ENCODE assay signal across 31 cellular contexts in genomic region chr3:114770874-114771273, GRCh38.
A peak's percentile ranks its signal among the peaks of the same experiment; 100 is the strongest.
DNase-seq lines count a peak whose midpoint lies in the region; ATAC-seq, FAIRE-seq and TF ChIP-seq lines count a peak whose summit lies in the region.
"Had no signal": no experiment of that assay in that cellular context is flagged by ENCODE, and none has a peak within 500 bp of the region (broad histone marks: within the 10 kb centered on the region; RNA-seq: fewer than 3 reads in every experiment).

No MANE protein-coding gene starts in this region.

- 98% methylated on average over 2 of the region's 2 CpGs for WGBS in pancreas, 2 donors

- ATAC-seq in HCT116 (no peak), pancreas (no peak)
- ATAC-seq: gastrocnemius medialis; natural killer cell; Right ventricle myocardium inferior; stimulated activated naive B cell treated with anti-CD40 and anti-IgM and Interleukin-4, amounts not matched to agents 10 μg/mL and 1 μg/mL and 100 μg/mL, for 72 hours had no signal

- intact Hi-C loops in HCT116 (cut with micrococcal nuclease) (no loop called here), pancreas (cut with DNase I) (no loop called here)

- H3K79me2 ChIP-seq in HCT116 (ENCODE audit: insufficient read depth, low read length), result no peaks in the 10 kb centered on the region

- RAD21 ChIA-PET in HCT116 (lab: Charles Lee; ENCODE audit: low non-redundant PET in 1 of 2, low total read pairs in 2 of 2, uncharacterized antibody in 2 of 2, unreplicated experiment in 2 of 2), result no interaction called here

- H3K27me3 ChIP-seq in AG04450 (ENCODE audit: control insufficient read depth, insufficient read depth, low read length) (no peaks in the 10 kb centered on the region), HCT116 (ENCODE audit: insufficient read depth, low read length) (no peaks in the 10 kb centered on the region), pancreas (no peaks in the 10 kb centered on the region)
- H3K27me3 ChIP-seq: dorsolateral prefrontal cortex, gastrocnemius medialis, spleen had no signal

- CTCF ChIA-PET in AG04450 (lab: Charles Lee), result no interaction called here
- CTCF ChIA-PET in HCT116 (lab: Charles Lee), result no interaction called here

- peak overlapping the region; percentile 33 for H2AFZ ChIP-seq in HCT116 (ENCODE audit: low read depth, low read length, poor library complexity, severe bottlenecking)

- no peak for FAIRE-seq in pancreas (lab: Jason Lieb, UNC)
- FAIRE-seq: endothelial cell of umbilical vein, urothelium cell line had no signal

- H3K27ac ChIP-seq in AG04450 (ENCODE audit: low read depth, low read length) (no peak overlapping the region), HCT116 (ENCODE audit: low read depth, low read length) (no peak overlapping the region), pancreas (no peak overlapping the region)
- H3K27ac ChIP-seq: dorsolateral prefrontal cortex, gastrocnemius medialis, left ventricle myocardium inferior, spleen, VCaP had no signal

- H3K4me1 ChIP-seq in HCT116 (ENCODE audit: control insufficient read depth in 1 of 2, insufficient read depth in 2 of 2, low read length in 2 of 2) (peaks cover 16 to 17% of the 10 kb centered on the region in 2 experiments), pancreas (peaks cover 0 to 4% (median 0%) of the 10 kb centered on the region in 3 donors)
- H3K4me1 ChIP-seq: spleen had no signal

- DNase-seq in AG04450 (ENCODE audit: low read depth, low spot score) (peak; percentile 13), HCT116 (ENCODE audit: low read depth, low spot score) (no peak), astrocyte of the spinal cord (ENCODE audit: low read depth, low spot score) (peak; percentile 18), fibroblast of peridontal ligament (ENCODE audit: extremely low read depth) (peak; percentile 73), pancreas (no peak), ureter (ENCODE audit: low spot score) (no peak)
- no peak for DNase-seq in stimulated activated CD4-positive, alpha-beta T cell treated with anti-CD3 and anti-CD28 coated beads, Interleukin-15, amount 100 ng/mL, for 24 hours
- no peak for DNase-seq in activated CD8-positive, alpha-beta memory T cell treated with anti-CD3 and anti-CD28 coated beads, Interleukin-2, amount 50 U/mL, for 48 hours
- DNase-seq: activated CD4-positive, alpha-beta T cell treated with anti-CD3 and anti-CD28 coated beads, Interleukin-2, amount 10 ng/mL, durations not matched to agents 24 days and 14 days; activated naive CD4-positive, alpha-beta T cell treated with anti-CD3 and anti-CD28 coated beads, Interleukin-2, amount 10 ng/mL, durations not matched to agents 7 days and 5 days; CD4-positive, alpha-beta memory T cell; central memory CD4-positive, alpha-beta T cell; dorsolateral prefrontal cortex; gastrocnemius medialis; hypothalamus; KBM-7; left ventricle myocardium inferior; midbrain; natural killer cell; NCI-H1092 treated with DMSO at 0.1 percent for 48 hours; NCI-H1930; NCI-H345; NCI-H774; retina; spleen; stimulated activated CD4-positive, alpha-beta T cell treated with anti-CD3 and anti-CD28 coated beads, Interleukin-4, amount 100 ng/mL, for 1 hour; stimulated activated naive B cell treated with anti-CD40 and anti-IgM and Interleukin-4, amounts not matched to agents 10 μg/mL and 1 μg/mL and 100 μg/mL, for 72 hours had no signal

- POLR2A ChIA-PET in AG04450 (lab: Yijun Ruan, JAX) (no interaction called here), HCT116 (lab: Charles Lee) (no interaction called here)

- no peak for TF ChIP-seq CTCF in AG04450 (IDR thresholded peaks at IDR 0.05; ENCODE audit: low read depth, low read length)
- TF ChIP-seq CTCF in HCT116 (IDR thresholded peaks at IDR 0.05 in 2 of 3, conservative IDR thresholded peaks at IDR 0.05 in 1 of 3; ENCODE audit: borderline replicate concordance in 1 of 3, insufficient read depth in 1 of 3, low read depth in 2 of 3, low read length in 2 of 3), result no peak
- TF ChIP-seq CTCF in astrocyte of the spinal cord (IDR thresholded peaks at IDR 0.05; ENCODE audit: low read depth, low read length), result no peak
- no peak for TF ChIP-seq CTCF in pancreas (IDR thresholded peaks at IDR 0.05)

- H4K20me1 ChIP-seq in HCT116 (ENCODE audit: insufficient read depth), result no peaks in the 10 kb centered on the region

- H3K4me3 ChIP-seq in AG04450 (ENCODE audit: low read depth, low read length) (no peak overlapping the region), HCT116 (replicated peaks in 1 of 2; ENCODE audit: low read depth in 1 of 2, low read length in 2 of 2) (no peak overlapping the region), astrocyte of the spinal cord (ENCODE audit: low read depth, low read length) (no peak overlapping the region), pancreas (no peak overlapping the region)
- H3K4me3 ChIP-seq: dorsolateral prefrontal cortex, gastrocnemius medialis, left ventricle myocardium inferior, spleen had no signal

- in situ Hi-C loops in astrocyte of the spinal cord (cut with HindIII; ENCODE audit: low sequenced_read_pairs), result no loop called here

- H3K9me3 ChIP-seq in AG04450 (ENCODE audit: control insufficient read depth, insufficient read depth, low read length) (peaks cover 3% of the 10 kb centered on the region; the same call in 1 of the 2 replicates), HCT116 (ENCODE audit: control insufficient read depth in 1 of 2, insufficient read depth in 1 of 2, low read depth in 1 of 2, low read length in 2 of 2) (no peaks in the 10 kb centered on the region; a peak in 2 of 4 replicates), pancreas (peaks cover 0 to 3% (median 0%) of the 10 kb centered on the region in 4 donors)
- H3K9me3 ChIP-seq: gastrocnemius medialis had no signal

- no peak overlapping the region for H3K9ac ChIP-seq in HCT116 (ENCODE audit: low read length)

- no peak for TF ChIP-seq RAD21 in HCT116 (IDR thresholded peaks at IDR 0.05; ENCODE audit: low read depth)

- H3K9me2 ChIP-seq in HCT116 (ENCODE audit: insufficient read depth), result no peaks in the 10 kb centered on the region

- no peak for TF ChIP-seq POLR2A in HCT116 (IDR thresholded peaks at IDR 0.05; ENCODE audit: borderline replicate concordance, extremely low read depth, insufficient read depth, insufficient read length)

- H3K4me2 ChIP-seq in HCT116 (ENCODE audit: low read length), result no peak overlapping the region

- H3K36me3 ChIP-seq in HCT116 (ENCODE audit: control insufficient read depth in 1 of 2, insufficient read depth in 2 of 2, low read length in 2 of 2) (peaks cover 0 to 11% of the 10 kb centered on the region in 2 experiments; a peak in 2 of 4 replicates), pancreas (no peaks in the 10 kb centered on the region)
- H3K36me3 ChIP-seq: gastrocnemius medialis, left ventricle myocardium inferior had no signal

- no TSS peak for BruUV-seq in HCT116 (replicated peaks; lab: Mats Ljungman, UMichigan)

TF ChIP-seq in HCT116, 20 proteins besides CTCF, POLR2A, EP300 and RAD21:
- TF ChIP-seq SP1 (IDR thresholded peaks at IDR 0.05; ENCODE audit: low read depth) (no peak), CEBPB (IDR thresholded peaks at IDR 0.05; ENCODE audit: low read depth) (peak; percentile 47; the same call in 1 of the 2 replicates)

Comparison
In these comparisons a context has a peak if more than half of its experiments do, and no peak if none do; other contexts are left out.
1. DNase-seq: peak in AG04450 (single experiment), astrocyte of the spinal cord (single experiment) and fibroblast of peridontal ligament (single experiment); none in HCT116 (single experiment), stimulated activated CD4-positive, alpha-beta T cell treated with anti-CD3 and anti-CD28 coated beads, Interleukin-15, amount 100 ng/mL, for 24 hours (single experiment), activated CD8-positive, alpha-beta memory T cell treated with anti-CD3 and anti-CD28 coated beads, Interleukin-2, amount 50 U/mL, for 48 hours (single experiment), pancreas (0 of 6) and ureter (single experiment).